In the genomic region with DNA sequence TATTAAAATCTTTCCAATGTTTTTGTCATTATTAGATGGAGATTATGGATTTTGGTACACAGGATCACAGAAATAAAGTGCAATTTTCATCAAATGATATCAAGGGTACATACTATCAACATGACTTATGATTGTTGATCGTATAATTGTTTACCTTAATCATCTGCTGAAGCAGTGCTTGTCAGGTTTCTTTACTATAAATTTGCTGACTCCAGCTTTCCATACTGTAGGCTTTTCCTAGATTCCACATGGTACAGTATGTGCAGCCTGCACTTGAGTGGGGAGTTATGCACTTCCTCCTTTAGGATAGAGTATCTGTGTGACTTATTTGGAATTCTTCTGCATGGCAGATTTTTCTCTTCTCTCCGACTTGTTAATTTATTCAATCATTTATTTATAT, we compare ENCODE assay signal across 34 cellular contexts.
"Had no signal": no experiment of that assay in that cellular context is flagged by ENCODE, and none has a peak within 500 bp of the region (broad histone marks: within the 10 kb centered on the region; RNA-seq: fewer than 3 reads in every experiment).

No MANE protein-coding gene starts in this region.

- H3K27me3 ChIP-seq: adrenal gland, ascending aorta, body of pancreas, brain microvascular endothelial cell, breast epithelium, cardiac muscle cell had no signal

- H3K9me3 ChIP-seq: adrenal gland, ascending aorta, body of pancreas, breast epithelium had no signal

- FAIRE-seq: astrocyte, bronchial epithelial cell had no signal

- DNase-seq: activated effector memory CD4-positive, alpha-beta T cell treated with anti-CD3 and anti-CD28 coated beads, Interleukin-2, amount 50 U/mL, for 16 hours; activated effector memory CD4-positive, alpha-beta T cell treated with Interleukin-2 at 50 U/mL for 16 hours; activated gamma-delta T cell; activated gamma-delta T cell treated with Interleukin-2 at 50 U/mL for 16 hours; activated naive CD4-positive, alpha-beta T cell; activated naive CD4-positive, alpha-beta T cell treated with anti-CD3 and anti-CD28 coated beads for 36 hours; activated naive CD4-positive, alpha-beta T cell treated with anti-CD3 and anti-CD28 coated beads, Interleukin-2, amount 10 ng/mL, durations not matched to agents 7 days and 5 days; activated naive CD4-positive, alpha-beta T cell treated with anti-CD3 and anti-CD28 coated beads, Interleukin-2, amount 50 U/mL, for 16 hours; activated naive CD4-positive, alpha-beta T cell treated with Interleukin-2 at 50 U/mL for 16 hours; activated naive CD8-positive, alpha-beta T cell treated with anti-CD3 and anti-CD28 coated beads for 36 hours; activated naive CD8-positive, alpha-beta T cell treated with anti-CD3 and anti-CD28 coated beads, Interleukin-2, amount 10 ng/mL, durations not matched to agents 7 days and 5 days; activated naive CD8-positive, alpha-beta T cell treated with anti-CD3 and anti-CD28 coated beads, Interleukin-2, amount 50 U/mL, for 24 hours; activated T-cell treated with anti-CD3 and anti-CD28 coated beads, Interleukin-2, amount 50 U/mL, for 1 hour; activated T-cell treated with anti-CD3 and anti-CD28 coated beads, Interleukin-2, amount 50 U/mL, for 24 hours; activated T-cell treated with anti-CD3 and anti-CD28 coated beads, Interleukin-2, amount 50 U/mL, for 4 hours; activated T-cell treated with anti-CD3 and anti-CD28 coated beads, Interleukin-2, amount 50 U/mL, for 48 hours; activated T-cell treated with anti-CD3 and anti-CD28 coated beads, Interleukin-2, amount 50 U/mL, for 72 hours; adrenal gland; amniotic stem cell; amygdala; anterior cingulate cortex; aorta; body of pancreas; brain microvascular endothelial cell; caudate nucleus; central memory CD4-positive, alpha-beta T cell; cerebellar nuclear complex had no signal

- H3K27ac ChIP-seq: adrenal gland, ascending aorta, body of pancreas, brain microvascular endothelial cell, breast epithelium, cardiac muscle cell had no signal

- H3K4me1 ChIP-seq: adrenal gland, ascending aorta, body of pancreas, breast epithelium had no signal

- H3K4me3 ChIP-seq: adrenal gland, ascending aorta, body of pancreas, breast epithelium, cardiac muscle cell had no signal

- ATAC-seq: activated naive CD4-positive, alpha-beta T cell treated with anti-CD3 and anti-CD28 coated beads, Interleukin-2, amount 50 U/mL, for 72 hours; activated naive CD8-positive, alpha-beta T cell treated with anti-CD3 and anti-CD28 coated beads, Interleukin-2, amount 50 U/mL, for 24 hours; activated T-cell treated with anti-CD3 and anti-CD28 coated beads, Interleukin-2, amount 50 U/mL, for 4 hours; activated T-cell treated with anti-CD3 and anti-CD28 coated beads, Interleukin-2, amount 50 U/mL, for 72 hours; activated T-helper 17 cell treated with anti-CD3 and anti-CD28 coated beads, Interleukin-2, amount 50 U/mL, for 72 hours; body of pancreas had no signal

- H3K36me3 ChIP-seq: adrenal gland, ascending aorta, brain microvascular endothelial cell, breast epithelium, cardiac muscle cell had no signal
